Comparison of ENCODE assay signal across 16 cellular contexts in the genomic region with DNA sequence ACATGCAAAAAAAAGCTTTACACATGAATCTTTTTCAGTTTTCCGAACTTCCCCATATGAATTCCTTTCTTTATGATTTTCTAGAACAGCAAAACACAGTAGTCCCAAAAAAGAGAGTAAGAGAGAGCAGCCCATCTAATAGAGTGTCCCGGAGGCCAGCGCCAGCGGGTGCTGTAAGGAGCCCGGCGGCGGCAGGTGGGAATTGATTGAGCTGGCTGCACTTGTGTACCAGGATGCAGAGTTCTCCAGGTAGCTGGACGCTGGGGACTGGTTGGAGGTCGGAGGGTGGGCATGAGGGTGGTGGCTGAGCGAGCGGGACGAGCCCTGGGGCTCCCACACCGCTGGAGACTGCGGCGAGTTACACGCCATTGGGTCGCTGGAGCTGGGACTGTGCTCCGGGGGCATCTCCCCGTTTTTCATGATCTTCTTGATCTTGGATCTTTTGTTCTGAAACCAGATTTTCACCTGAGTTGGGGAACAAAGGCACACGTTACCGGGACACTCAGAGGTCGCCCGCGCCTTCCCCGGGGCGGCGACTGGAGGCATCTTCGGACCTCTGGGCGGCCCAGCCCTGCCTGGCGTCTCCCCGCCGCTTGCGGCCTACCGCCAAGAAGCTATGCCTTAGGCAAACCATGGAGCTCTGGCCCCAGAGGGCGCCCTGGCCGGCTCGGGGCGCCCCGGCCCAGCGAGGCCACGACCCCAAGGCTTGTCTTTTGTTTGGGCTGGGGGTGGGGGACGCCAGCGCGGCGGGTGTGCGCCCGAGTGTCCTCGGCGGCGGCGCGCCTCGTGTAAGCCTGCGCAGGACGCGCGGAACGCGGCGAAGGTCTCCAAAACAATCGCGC. TPM values are rescaled to one million over a fixed set of nuclear protein-coding genes. Genes with fewer than 3 reads are reported as not detected.
DNase-seq lines count a peak whose midpoint lies in the region; ATAC-seq, FAIRE-seq and TF ChIP-seq lines count a peak whose summit lies in the region.
"Had no signal": no experiment of that assay in that cellular context is flagged by ENCODE, and none has a peak within 500 bp of the region (broad histone marks: within the 10 kb centered on the region; RNA-seq: fewer than 3 reads in every experiment).

No MANE protein-coding gene starts in this region.

- no peak for TF ChIP-seq POLR2A in H1 (IDR thresholded peaks at IDR 0.05; ENCODE audit: control extremely low read depth in 1 of 2, low read depth in 2 of 2, low read length in 2 of 2)

- no peak overlapping the region for H2BK120ac ChIP-seq in H1 (replicated peaks; ENCODE audit: low read depth, low read length)

- H3K18ac ChIP-seq in H1 (ENCODE audit: extremely low read depth, low read length) = no peak overlapping the region; the same call in 1 of the 2 replicates

- H3K27ac Mint-ChIP-seq in stimulated activated naive CD8-positive, alpha-beta T cell treated with anti-CD3 and anti-CD28 coated beads, Interleukin-15, Interleukin-2, amounts not matched to agents 100 ng/mL and 50 ng/mL, for 24 hours = no peak overlapping the region
- no peak overlapping the region for H3K27ac Mint-ChIP-seq in nephron
- H3K27ac Mint-ChIP-seq in type B pancreatic cell = peak overlapping the region; percentile 70
- H3K27ac Mint-ChIP-seq: activated naive CD8-positive, alpha-beta T cell treated with anti-CD3 and anti-CD28 coated beads for 36 hours had no signal

- ATAC-seq in stimulated activated naive CD8-positive, alpha-beta T cell treated with anti-CD3 and anti-CD28 coated beads, Interleukin-15, Interleukin-2, amounts not matched to agents 100 U/mL and 50 U/mL, for 24 hours = no peak
- ATAC-seq in esophagus mucosa = no peak

- no peak overlapping the region for H4K5ac ChIP-seq in H1 (ENCODE audit: insufficient read length, low read depth, low read length)

- peaks cover 14% of the 10 kb centered on the region; the same call in 1 of the 2 replicates for H3K23me2 ChIP-seq in H1 (ENCODE audit: low read depth, low read length)

- no peak overlapping the region for H2BK5ac ChIP-seq in H1 (ENCODE audit: low read depth, low read length)

- TF ChIP-seq CTCF in H1 (IDR thresholded peaks at IDR 0.05; ENCODE audit: control extremely low read depth in 1 of 3, insufficient read depth in 1 of 3, low read depth in 1 of 3, low read length in 3 of 3) (peak in 2 of 3 experiments; percentile 3 to 9; a peak in 2 of 4 replicates), nephron (IDR thresholded peaks at IDR 0.05; ENCODE audit: unreplicated experiment in 3 of 3) (no peak), type B pancreatic cell (conservative IDR thresholded peaks at IDR 0.05) (no peak)

- H3K4ac ChIP-seq in H1 (replicated peaks; ENCODE audit: insufficient read length, low read depth, low read length) = no peak overlapping the region

- H3K9me3 Mint-ChIP-seq in stimulated activated naive CD8-positive, alpha-beta T cell treated with anti-CD3 and anti-CD28 coated beads, Interleukin-15, Interleukin-2, amounts not matched to agents 100 ng/mL and 50 ng/mL, for 24 hours = no peaks in the 10 kb centered on the region
- H3K9me3 Mint-ChIP-seq in nephron (no peaks in the 10 kb centered on the region), type B pancreatic cell (no peaks in the 10 kb centered on the region)
- H3K9me3 Mint-ChIP-seq: activated naive CD8-positive, alpha-beta T cell treated with anti-CD3 and anti-CD28 coated beads for 36 hours had no signal

- no peak overlapping the region for H2BK20ac ChIP-seq in H1 (ENCODE audit: low read length)

- H2AFZ ChIP-seq in H1 (ENCODE audit: low read length) = no peak overlapping the region

- peak overlapping the region; percentile 37 for H3K4me3 Mint-ChIP-seq in stimulated activated naive CD8-positive, alpha-beta T cell treated with anti-CD3 and anti-CD28 coated beads, Interleukin-15, Interleukin-2, amounts not matched to agents 100 ng/mL and 50 ng/mL, for 24 hours
- H3K4me3 Mint-ChIP-seq in nephron = peak overlapping the region in 2 of 3 experiments; percentile 65 to 66
- peak overlapping the region; percentile 99 for H3K4me3 Mint-ChIP-seq in type B pancreatic cell
- H3K4me3 Mint-ChIP-seq: activated naive CD8-positive, alpha-beta T cell treated with anti-CD3 and anti-CD28 coated beads for 36 hours had no signal

- H3K79me2 ChIP-seq in H1 (ENCODE audit: control insufficient read depth in 1 of 2, insufficient read depth in 2 of 2, low read length in 2 of 2) = no peaks in the 10 kb centered on the region

- no peak for TF ChIP-seq RAD21 in H1 (IDR thresholded peaks at IDR 0.05 in 1 of 2, conservative IDR thresholded peaks at IDR 0.05 in 1 of 2; ENCODE audit: low read depth in 2 of 2, low read length in 2 of 2)

- H4K91ac ChIP-seq in H1 (replicated peaks; ENCODE audit: insufficient read length, low read length) = no peak overlapping the region

- no peak overlapping the region for H3K27ac ChIP-seq in H1 (ENCODE audit: low read depth, low read length)
- H3K27ac ChIP-seq: prostate gland had no signal

- H3K4me1 Mint-ChIP-seq in stimulated activated naive CD8-positive, alpha-beta T cell treated with anti-CD3 and anti-CD28 coated beads, Interleukin-15, Interleukin-2, amounts not matched to agents 100 ng/mL and 50 ng/mL, for 24 hours (ENCODE audit: low read depth) = peaks cover 32% of the 10 kb centered on the region
- H3K4me1 Mint-ChIP-seq in nephron (peaks cover 49% of the 10 kb centered on the region), type B pancreatic cell (ENCODE audit: unreplicated experiment) (peaks cover 53% of the 10 kb centered on the region)

- peaks cover 90 to 100% (median 99%) of the 10 kb centered on the region in 4 experiments for H3K27me3 ChIP-seq in H1 (replicated peaks in 1 of 4; ENCODE audit: control insufficient read depth in 3 of 4, extremely low read depth in 1 of 4, insufficient read depth in 3 of 4, low read length in 3 of 4)

- no peak overlapping the region for H3K56ac ChIP-seq in H1 (replicated peaks; ENCODE audit: insufficient read length, low read depth, low read length)

- DNase-seq in stimulated activated naive CD8-positive, alpha-beta T cell treated with anti-CD3 and anti-CD28 coated beads, Interleukin-15, Interleukin-2, amounts not matched to agents 100 U/mL and 50 U/mL, for 24 hours = no peak
- DNase-seq in H1 (ENCODE audit: low read depth in 1 of 2, low spot score in 2 of 2) (peak in 1 of 2 experiments; percentile 75), type B pancreatic cell (ENCODE audit: extremely low spot score, unreplicated experiment) (no peak), foreskin melanocyte (no peak), NCI-H2171 treated with DMSO at 0.1 percent for 48 hours (lab: John Stamatoyannopoulos, UW) (no peak)
- DNase-seq: activated CD8-positive, alpha-beta memory T cell treated with anti-CD3 and anti-CD28 coated beads, Interleukin-2, amount 50 U/mL, for 4 hours; activated naive CD8-positive, alpha-beta T cell treated with anti-CD3 and anti-CD28 coated beads for 36 hours; AML-193; KBM-7; NCI-H1092; T-helper 1 cell had no signal

- no peak overlapping the region for H3K14ac ChIP-seq in H1 (ENCODE audit: insufficient read length)

- H4K20me1 ChIP-seq in H1 (replicated peaks in 1 of 2; ENCODE audit: control insufficient read depth in 1 of 2, insufficient read depth in 2 of 2, low read length in 2 of 2) = peaks cover 18 to 38% of the 10 kb centered on the region in 2 experiments

- H3K4me1 ChIP-seq in H1 (replicated peaks in 1 of 4; ENCODE audit: control insufficient read depth in 3 of 4, insufficient read depth in 4 of 4, low read length in 3 of 4) = peaks cover 21 to 45% (median 35%) of the 10 kb centered on the region in 4 experiments

- H3K4me3 ChIP-seq in H1 (ENCODE audit: extremely low read depth in 1 of 4, insufficient read depth in 2 of 4, low read depth in 3 of 4, low read length in 4 of 4) = peak overlapping the region in 3 of 4 experiments; percentile 29 to 53 (median 34); a peak in 6 of 8 replicates
- H3K4me3 ChIP-seq: prostate gland had no signal

- H3K9me3 ChIP-seq in H1 (ENCODE audit: insufficient read depth in 2 of 2, low read depth in 1 of 2, low read length in 1 of 2) = no peaks in the 10 kb centered on the region
- H3K9me3 ChIP-seq: prostate gland had no signal

- H3K4me2 ChIP-seq in H1 (ENCODE audit: insufficient read depth in 1 of 2, low read depth in 2 of 2, low read length in 2 of 2) = peak overlapping the region; percentile 4 to 73

- H2AK5ac ChIP-seq in H1 (ENCODE audit: low read depth, low read length) = no peak overlapping the region

- no peak overlapping the region for H2BK15ac ChIP-seq in H1 (ENCODE audit: low read length)

- TF ChIP-seq EP300 in H1 (IDR thresholded peaks at IDR 0.05; ENCODE audit: borderline replicate concordance in 1 of 2, low read depth in 2 of 2, low read length in 2 of 2) = no peak

- CTCF ChIA-PET in H1 (lab: Charles Lee; ENCODE audit: partially characterized antibody) = interaction anchor here (0.6 to 10.2 kb wide), 9 partner anchors 8 to 605 kb away, joined by 3 to 150 read pairs (median 7); a partner anchor contains a TSS

- POLR2A ChIA-PET in H1 (lab: Charles Lee; ENCODE audit: partially characterized antibody) = interaction anchor here (1.0 to 3.4 kb wide), 6 partner anchors 11 to 706 kb away, joined by 3 to 22 read pairs (median 5); a partner anchor contains a TSS

- H3K36me3 ChIP-seq in H1 (ENCODE audit: control insufficient read depth in 2 of 4, insufficient read depth in 4 of 4, low read length in 3 of 4) = no peaks in the 10 kb centered on the region; a peak in 1 of 8 replicates
- H3K36me3 ChIP-seq: prostate gland had no signal

- H4K8ac ChIP-seq in H1 (ENCODE audit: extremely low read depth, insufficient read depth, low read length) = peak overlapping the region; percentile 16; the same call in 1 of the 2 replicates

- no peak overlapping the region; the same call in 1 of the 2 replicates for H2BK12ac ChIP-seq in H1 (ENCODE audit: low read depth, low read length)

- FAIRE-seq in H1 (lab: Jason Lieb, UNC) = no peak

- WGBS in H1 (ENCODE audit: extremely low coverage in 1 of 2, insufficient coverage in 1 of 2, insufficient read length in 1 of 2, insufficient replicate concordance in 2 of 2, low coverage in 1 of 2, low lambda C conversion rate in 2 of 2, missing lambda C conversion rate in 1 of 2), 2 experiments = 2% methylated on average over 60 of the region's 62 CpGs; no CpG with 5 or more reads in 1 of the 2 experiments

- H3K27me3 Mint-ChIP-seq in stimulated activated naive CD8-positive, alpha-beta T cell treated with anti-CD3 and anti-CD28 coated beads, Interleukin-15, Interleukin-2, amounts not matched to agents 100 ng/mL and 50 ng/mL, for 24 hours = peaks cover 93% of the 10 kb centered on the region
- H3K27me3 Mint-ChIP-seq in nephron (ENCODE audit: low read depth) (peaks cover 100% of the 10 kb centered on the region), type B pancreatic cell (peaks cover 95% of the 10 kb centered on the region)

- H3K9ac ChIP-seq in H1 (replicated peaks in 1 of 4; ENCODE audit: extremely low read depth in 1 of 4, low read depth in 3 of 4, low read length in 3 of 4) = no peak overlapping the region

- H3K36me3 Mint-ChIP-seq in stimulated activated naive CD8-positive, alpha-beta T cell treated with anti-CD3 and anti-CD28 coated beads, Interleukin-15, Interleukin-2, amounts not matched to agents 100 ng/mL and 50 ng/mL, for 24 hours (ENCODE audit: low read depth) = peaks cover 4% of the 10 kb centered on the region
- H3K36me3 Mint-ChIP-seq in nephron (ENCODE audit: low read depth) (no peaks in the 10 kb centered on the region), type B pancreatic cell (peaks cover 34% of the 10 kb centered on the region)

- no peaks in the 10 kb centered on the region for H3K79me1 ChIP-seq in H1 (ENCODE audit: low read depth, low read length)

- H3K23ac ChIP-seq in H1 (ENCODE audit: insufficient read length) = no peak overlapping the region

RNA-seq across cellular contexts. Expression of a gene that starts 3.8 kb away (rescaled TPM):
- total RNA-seq in H1 (2021; fragmentation: NEBNext Ultra II Directional; extraction: Animal tissue kit (Norgen Biotek cat#: 25700)) = not detected in 2 replicates
- 0.06 TPM in 1 of 2 replicates, not detected in the other for polyA plus RNA-seq in H1 (2011; rRNA removed)
- not detected for polyA plus RNA-seq in H1 (2011; cell fraction: cytosol; rRNA removed)
- polyA plus RNA-seq in H1 (2011; cell fraction: nucleus; rRNA removed) = 0.17 TPM
- not detected in 4 replicates for polyA plus RNA-seq in H1 (2012, experiment 1 of 2)
- polyA plus RNA-seq in H1 (2012, experiment 2 of 2) = not detected
- polyA plus RNA-seq in H1 (2013, experiment 1 of 2) = not detected
- 0.06 TPM for polyA plus RNA-seq in H1 (2013, experiment 2 of 2)
- 0.22 TPM in 1 of 2 replicates, not detected in the other for polyA minus RNA-seq in H1 (2011; rRNA and poly(A)+ RNA removed)
- polyA minus RNA-seq in H1 (2011; cell fraction: cytosol; rRNA and poly(A)+ RNA removed) = not detected
- 0.60 TPM for polyA minus RNA-seq in H1 (2011; cell fraction: nucleus; rRNA and poly(A)+ RNA removed)
- 21.0 and 37.9 TPM in 2 replicates for total RNA-seq in type B pancreatic cell (ENCODE audit: low replicate concordance)
- total RNA-seq in esophagus mucosa = 3.5 TPM
- total RNA-seq: activated naive CD8-positive, alpha-beta T cell treated with anti-CD3 and anti-CD28 coated beads for 36 hours; kidney epithelial cell had no signal

RNA-seq across cellular contexts. Expression of a gene that starts 15.5 kb away (rescaled TPM):
- not detected in 2 replicates for total RNA-seq in H1 (2021; fragmentation: NEBNext Ultra II Directional; extraction: Animal tissue kit (Norgen Biotek cat#: 25700))
- polyA plus RNA-seq in H1 (2011; rRNA removed) = not detected in 2 replicates
- not detected for polyA plus RNA-seq in H1 (2011; cell fraction: cytosol; rRNA removed)
- not detected for polyA plus RNA-seq in H1 (2011; cell fraction: nucleus; rRNA removed)
- not detected in 4 replicates for polyA plus RNA-seq in H1 (2012, experiment 1 of 2)
- polyA plus RNA-seq in H1 (2012, experiment 2 of 2) = not detected
- polyA plus RNA-seq in H1 (2013, experiment 1 of 2) = 0.06 TPM
- polyA plus RNA-seq in H1 (2013, experiment 2 of 2) = not detected
- polyA minus RNA-seq in H1 (2011; rRNA and poly(A)+ RNA removed) = not detected in 2 replicates
- not detected for polyA minus RNA-seq in H1 (2011; cell fraction: cytosol; rRNA and poly(A)+ RNA removed)
- not detected for polyA minus RNA-seq in H1 (2011; cell fraction: nucleus; rRNA and poly(A)+ RNA removed)
- total RNA-seq in type B pancreatic cell (ENCODE audit: low replicate concordance) = 3.5 and 25.5 TPM in 2 replicates
- total RNA-seq in esophagus mucosa = not detected
- total RNA-seq: activated naive CD8-positive, alpha-beta T cell treated with anti-CD3 and anti-CD28 coated beads for 36 hours; kidney epithelial cell had no signal

Comparison
In these comparisons a context has a peak if more than half of its experiments do, and no peak if none do; other contexts are left out.
1. H3K4me3 Mint-ChIP-seq: peak in every context shown above with its lines; median percentile 99 in type B pancreatic cell; 66 in nephron; 37 in stimulated activated naive CD8-positive, alpha-beta T cell treated with anti-CD3 and anti-CD28 coated beads, Interleukin-15, Interleukin-2, amounts not matched to agents 100 ng/mL and 50 ng/mL, for 24 hours.
2. CTCF ChIP-seq: peak in H1 (2 of 3); none in nephron (0 of 3) and type B pancreatic cell (single experiment).